In genomic region chr19:1875646-1876493, GRCh38 we compare ENCODE assay signal across 1 cellular context.
TF ChIP-seq lines count a peak whose summit lies in the region.

No MANE protein-coding gene starts in this region.

TF ChIP-seq in A549, 52 proteins besides CTCF, POLR2A, EP300 and RAD21 (continued from another document):
- TF ChIP-seq, protein P1, sequence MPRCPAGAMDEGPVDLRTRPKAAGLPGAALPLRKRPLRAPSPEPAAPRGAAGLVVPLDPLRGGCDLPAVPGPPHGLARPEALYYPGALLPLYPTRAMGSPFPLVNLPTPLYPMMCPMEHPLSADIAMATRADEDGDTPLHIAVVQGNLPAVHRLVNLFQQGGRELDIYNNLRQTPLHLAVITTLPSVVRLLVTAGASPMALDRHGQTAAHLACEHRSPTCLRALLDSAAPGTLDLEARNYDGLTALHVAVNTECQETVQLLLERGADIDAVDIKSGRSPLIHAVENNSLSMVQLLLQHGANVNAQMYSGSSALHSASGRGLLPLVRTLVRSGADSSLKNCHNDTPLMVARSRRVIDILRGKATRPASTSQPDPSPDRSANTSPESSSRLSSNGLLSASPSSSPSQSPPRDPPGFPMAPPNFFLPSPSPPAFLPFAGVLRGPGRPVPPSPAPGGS (IDR thresholded peaks at IDR 0.05), result peak; percentile 73; the same call in 1 of the 3 replicates
- TF ChIP-seq GATA3 (IDR thresholded peaks at IDR 0.05; ENCODE audit: borderline replicate concordance) (0 out of 2 replicates have a peak, but pooled peaks have one; percentile 18), MAX (IDR thresholded peaks at IDR 0.05) (peak; percentile 95), JUN (IDR thresholded peaks at IDR 0.05) (peak; percentile 37 to 92; a peak in 3 of 5 replicates), CBX2 (IDR thresholded peaks at IDR 0.05; ENCODE audit: borderline replicate concordance, low read depth) (no peak), SREBF2 (IDR thresholded peaks at IDR 0.05) (no peak), PHF8 (IDR thresholded peaks at IDR 0.05; ENCODE audit: borderline replicate concordance, low read depth) (peak; percentile 77; the same call in 1 of the 2 replicates), PBX3 (IDR thresholded peaks at IDR 0.05) (peak; percentile 61), HOXB13 (CRISPR knock-in tag; IDR thresholded peaks at IDR 0.05; ENCODE audit: low read depth) (no peak), KDM5A (IDR thresholded peaks at IDR 0.05) (0 out of 2 replicates have a peak, but pooled peaks have one; percentile 20), ZNF302 (CRISPR knock-in tag; IDR thresholded peaks at IDR 0.05) (no peak), BHLHE40 (IDR thresholded peaks at IDR 0.05; ENCODE audit: low read depth, low read length) (peak; percentile 97)
- TF ChIP-seq, protein P2, sequence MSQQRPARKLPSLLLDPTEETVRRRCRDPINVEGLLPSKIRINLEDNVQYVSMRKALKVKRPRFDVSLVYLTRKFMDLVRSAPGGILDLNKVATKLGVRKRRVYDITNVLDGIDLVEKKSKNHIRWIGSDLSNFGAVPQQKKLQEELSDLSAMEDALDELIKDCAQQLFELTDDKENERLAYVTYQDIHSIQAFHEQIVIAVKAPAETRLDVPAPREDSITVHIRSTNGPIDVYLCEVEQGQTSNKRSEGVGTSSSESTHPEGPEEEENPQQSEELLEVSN (IDR thresholded peaks at IDR 0.05; ENCODE audit: borderline replicate concordance, low read depth), result peak; percentile 83
